Comparison of ENCODE assay signal across 3 cellular contexts in the genomic region with DNA sequence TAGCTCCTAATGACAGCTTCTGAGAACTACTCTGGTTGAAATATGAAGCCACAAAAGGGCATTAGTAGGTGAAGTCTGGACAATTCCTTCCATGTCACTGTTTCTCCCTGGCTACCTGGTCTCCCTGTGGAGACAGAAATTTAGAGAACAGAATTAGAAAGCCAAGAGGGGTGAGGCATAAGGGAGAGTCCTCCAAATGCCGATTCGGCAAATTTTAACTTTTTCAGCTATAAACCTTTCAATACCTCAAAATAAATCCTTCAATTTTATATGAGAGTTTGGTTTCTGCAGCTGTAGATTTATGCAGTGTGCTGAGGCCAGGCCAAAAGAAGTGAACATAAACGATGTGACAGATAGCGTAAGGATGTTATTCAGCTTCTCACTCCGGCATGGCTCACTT.
TF ChIP-seq lines count a peak whose summit lies in the region.

No MANE protein-coding gene starts in this region.

TF ChIP-seq in A549, 52 proteins besides CTCF, POLR2A, EP300 and RAD21:
- no peak for TF ChIP-seq EHF (CRISPR knock-in tag; IDR thresholded peaks at IDR 0.05)
- no peak for TF ChIP-seq HMGXB4 (CRISPR knock-in tag; IDR thresholded peaks at IDR 0.05; ENCODE audit: borderline replicate concordance)
- TF ChIP-seq MAFK (IDR thresholded peaks at IDR 0.05; ENCODE audit: partially characterized antibody): peak; percentile 94

TF ChIP-seq in IMR-90, 13 proteins besides CTCF, POLR2A, EP300 and RAD21:
- TF ChIP-seq MAFK (IDR thresholded peaks at IDR 0.05; ENCODE audit: low read depth, low read length): peak; percentile 49
- no peak for TF ChIP-seq MAZ (IDR thresholded peaks at IDR 0.05; ENCODE audit: borderline replicate concordance, low read depth, low read length)

TF ChIP-seq in H1, 55 proteins besides CTCF, POLR2A, EP300 and RAD21:
- TF ChIP-seq MAFK (IDR thresholded peaks at IDR 0.05; ENCODE audit: low read depth, low read length) (peak; percentile 66; the same call in 1 of the 2 replicates), CBX5 (IDR thresholded peaks at IDR 0.05; ENCODE audit: low read depth, low read length) (no peak)
